ENCODE assay signal across 15 cellular contexts in the genomic region with DNA sequence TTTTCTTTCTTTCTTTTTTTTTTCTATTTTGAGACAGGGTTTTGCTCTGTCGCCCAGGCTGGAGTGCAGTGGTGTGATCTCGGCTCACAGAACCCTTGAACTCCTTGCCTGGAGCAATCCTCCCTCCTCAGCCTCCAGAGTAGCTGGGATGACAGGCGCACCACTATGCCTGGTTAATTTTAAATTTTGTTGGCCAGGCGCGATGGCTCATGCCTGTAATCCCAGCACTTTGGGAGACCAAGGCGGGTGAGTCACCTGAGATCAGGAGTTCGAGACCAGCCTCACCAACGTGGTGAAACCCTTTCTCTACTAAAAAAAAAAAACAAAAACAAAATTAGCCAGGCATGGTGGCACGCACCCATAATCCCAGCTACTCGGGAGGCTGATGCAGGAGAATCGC. TPM values are rescaled to one million over a fixed set of nuclear protein-coding genes. Genes with fewer than 3 reads are reported as not detected.
"Had no signal": no experiment of that assay in that cellular context is flagged by ENCODE, and none has a peak within 500 bp of the region (broad histone marks: within the 10 kb centered on the region; RNA-seq: fewer than 3 reads in every experiment).

No MANE protein-coding gene starts in this region.

- H3K27ac ChIP-seq: left ventricle myocardium inferior had no signal

- ATAC-seq: activated CD8-positive, alpha-beta memory T cell treated with anti-CD3 and anti-CD28 coated beads, Interleukin-2, amount 10 ng/mL, durations not matched to agents 7 days and 5 days; stimulated activated naive CD8-positive, alpha-beta T cell treated with anti-CD3 and anti-CD28 coated beads, Interleukin-15, Interleukin-2, amounts not matched to agents 100 U/mL and 50 U/mL, for 24 hours had no signal

- DNase-seq: activated CD4-positive, alpha-beta memory T cell treated with anti-CD3 and anti-CD28 coated beads, Interleukin-2, amount 10 ng/mL, durations not matched to agents 7 days and 5 days; activated CD4-positive, alpha-beta T cell treated with anti-CD3 and anti-CD28 coated beads for 48 hours; activated CD4-positive, CD25-positive, alpha-beta regulatory T cell; activated CD8-positive, alpha-beta memory T cell treated with anti-CD3 and anti-CD28 coated beads, Interleukin-2, amount 10 ng/mL, durations not matched to agents 7 days and 5 days; activated naive CD4-positive, alpha-beta T cell; activated naive CD8-positive, alpha-beta T cell treated with anti-CD3 and anti-CD28 coated beads for 36 hours; amniotic stem cell; dermis blood vessel endothelial cell; effector memory CD4-positive, alpha-beta T cell; glutamatergic neuron; left ventricle myocardium inferior; stimulated activated naive CD8-positive, alpha-beta T cell treated with anti-CD3 and anti-CD28 coated beads, Interleukin-15, Interleukin-2, amounts not matched to agents 100 U/mL and 50 U/mL, for 24 hours; T-helper 9 cell had no signal

- H3K9me3 ChIP-seq: left ventricle myocardium inferior, upper lobe of left lung had no signal

- H3K36me3 ChIP-seq: left ventricle myocardium inferior, upper lobe of left lung had no signal

- H3K4me3 ChIP-seq: left ventricle myocardium inferior, upper lobe of left lung had no signal

- H3K27me3 ChIP-seq: upper lobe of left lung had no signal

RNA-seq across cellular contexts. Expression of gene CBARP, which starts 55.1 kb away (rescaled TPM):
- total RNA-seq: mononuclear cell had no signal
